In genomic region chr13:110179116-110179857, GRCh38 we compare ENCODE assay signal across 26 cellular contexts.
"Had no signal": no experiment of that assay in that cellular context is flagged by ENCODE, and none has a peak within 500 bp of the region (broad histone marks: within the 10 kb centered on the region; RNA-seq: fewer than 3 reads in every experiment).

No MANE protein-coding gene starts in this region.

- H3K27me3 ChIP-seq: brain microvascular endothelial cell, colonic mucosa, heart left ventricle, neutrophil had no signal

- H3K27ac ChIP-seq: brain microvascular endothelial cell, colonic mucosa, heart left ventricle, left ventricle myocardium inferior, neutrophil had no signal

- DNase-seq: activated CD4-positive, alpha-beta memory T cell treated with anti-CD3 and anti-CD28 coated beads, Interleukin-2, amount 10 ng/mL, durations not matched to agents 7 days and 5 days; activated CD4-positive, alpha-beta T cell treated with anti-CD3 and anti-CD28 coated beads for 48 hours; activated CD4-positive, CD25-positive, alpha-beta regulatory T cell; activated CD8-positive, alpha-beta memory T cell treated with anti-CD3 and anti-CD28 coated beads, Interleukin-2, amount 10 ng/mL, durations not matched to agents 7 days and 5 days; activated naive CD4-positive, alpha-beta T cell treated with Interleukin-2 at 50 U/mL for 16 hours; activated naive CD8-positive, alpha-beta T cell treated with anti-CD3 and anti-CD28 coated beads, Interleukin-2, amount 10 ng/mL, durations not matched to agents 7 days and 5 days; amygdala; brain microvascular endothelial cell; central memory CD4-positive, alpha-beta T cell; colonic mucosa; heart left ventricle; immature natural killer cell; kidney glomerular epithelial cell; left ventricle myocardium inferior; mammary epithelial cell; mucosa of descending colon; naive thymus-derived CD4-positive, alpha-beta T cell; retina; stimulated activated CD4-positive, alpha-beta T cell treated with anti-CD3 and anti-CD28 coated beads, Interleukin-2, amount 100 ng/mL, for 24 hours; stimulated activated naive CD4-positive, alpha-beta T cell treated with Interleukin-2 at 50 U/mL for 16 hours; T-cell; trophoblast cell had no signal

- H3K4me1 ChIP-seq: colonic mucosa, heart left ventricle, left ventricle myocardium inferior had no signal

- H3K4me1 Mint-ChIP-seq: activated CD4-positive, alpha-beta memory T cell treated with anti-CD3 and anti-CD28 coated beads, Interleukin-2, amount 10 ng/mL, durations not matched to agents 7 days and 5 days; activated CD8-positive, alpha-beta memory T cell treated with anti-CD3 and anti-CD28 coated beads, Interleukin-2, amount 10 ng/mL, durations not matched to agents 7 days and 5 days; activated naive CD8-positive, alpha-beta T cell treated with anti-CD3 and anti-CD28 coated beads, Interleukin-2, amount 10 ng/mL, durations not matched to agents 7 days and 5 days; activated T-helper 17 cell treated with anti-CD3 and anti-CD28 coated beads, Interleukin-2, amount 50 U/mL, for 72 hours; immature natural killer cell; naive thymus-derived CD4-positive, alpha-beta T cell; T-cell had no signal

- H3K27ac Mint-ChIP-seq: activated CD4-positive, alpha-beta memory T cell treated with anti-CD3 and anti-CD28 coated beads, Interleukin-2, amount 10 ng/mL, durations not matched to agents 7 days and 5 days; activated CD8-positive, alpha-beta memory T cell treated with anti-CD3 and anti-CD28 coated beads, Interleukin-2, amount 10 ng/mL, durations not matched to agents 7 days and 5 days; activated naive CD8-positive, alpha-beta T cell treated with anti-CD3 and anti-CD28 coated beads, Interleukin-2, amount 10 ng/mL, durations not matched to agents 7 days and 5 days; activated T-helper 17 cell treated with anti-CD3 and anti-CD28 coated beads, Interleukin-2, amount 50 U/mL, for 72 hours; immature natural killer cell; naive thymus-derived CD4-positive, alpha-beta T cell; T-cell had no signal

- H3K4me3 ChIP-seq: colonic mucosa, heart left ventricle, left ventricle myocardium inferior, mucosa of descending colon had no signal

- H3K36me3 ChIP-seq: colonic mucosa, neutrophil had no signal

- ATAC-seq: activated CD8-positive, alpha-beta memory T cell treated with anti-CD3 and anti-CD28 coated beads, Interleukin-2, amount 10 ng/mL, durations not matched to agents 7 days and 5 days; activated T-helper 17 cell treated with anti-CD3 and anti-CD28 coated beads, Interleukin-2, amount 50 U/mL, for 72 hours; heart left ventricle; mucosa of descending colon; naive thymus-derived CD4-positive, alpha-beta T cell; T-cell had no signal

- H3K9me3 Mint-ChIP-seq: activated CD4-positive, alpha-beta memory T cell treated with anti-CD3 and anti-CD28 coated beads, Interleukin-2, amount 10 ng/mL, durations not matched to agents 7 days and 5 days; activated naive CD8-positive, alpha-beta T cell treated with anti-CD3 and anti-CD28 coated beads, Interleukin-2, amount 10 ng/mL, durations not matched to agents 7 days and 5 days had no signal

- FAIRE-seq: endometrium, frontal cortex had no signal

- H3K36me3 Mint-ChIP-seq: activated CD8-positive, alpha-beta memory T cell treated with anti-CD3 and anti-CD28 coated beads, Interleukin-2, amount 10 ng/mL, durations not matched to agents 7 days and 5 days; activated naive CD8-positive, alpha-beta T cell treated with anti-CD3 and anti-CD28 coated beads, Interleukin-2, amount 10 ng/mL, durations not matched to agents 7 days and 5 days; immature natural killer cell; naive thymus-derived CD4-positive, alpha-beta T cell; T-cell had no signal

- H3K9me3 ChIP-seq: colonic mucosa, heart left ventricle, left ventricle myocardium inferior, mucosa of descending colon, neutrophil had no signal

- H3K4me3 Mint-ChIP-seq: activated CD4-positive, alpha-beta memory T cell treated with anti-CD3 and anti-CD28 coated beads, Interleukin-2, amount 10 ng/mL, durations not matched to agents 7 days and 5 days; activated CD8-positive, alpha-beta memory T cell treated with anti-CD3 and anti-CD28 coated beads, Interleukin-2, amount 10 ng/mL, durations not matched to agents 7 days and 5 days; activated naive CD8-positive, alpha-beta T cell treated with anti-CD3 and anti-CD28 coated beads, Interleukin-2, amount 10 ng/mL, durations not matched to agents 7 days and 5 days; activated T-helper 17 cell treated with anti-CD3 and anti-CD28 coated beads, Interleukin-2, amount 50 U/mL, for 72 hours; immature natural killer cell; naive thymus-derived CD4-positive, alpha-beta T cell; T-cell had no signal

- H3K27me3 Mint-ChIP-seq: activated CD4-positive, alpha-beta memory T cell treated with anti-CD3 and anti-CD28 coated beads, Interleukin-2, amount 10 ng/mL, durations not matched to agents 7 days and 5 days; activated CD8-positive, alpha-beta memory T cell treated with anti-CD3 and anti-CD28 coated beads, Interleukin-2, amount 10 ng/mL, durations not matched to agents 7 days and 5 days; activated naive CD8-positive, alpha-beta T cell treated with anti-CD3 and anti-CD28 coated beads, Interleukin-2, amount 10 ng/mL, durations not matched to agents 7 days and 5 days; activated T-helper 17 cell treated with anti-CD3 and anti-CD28 coated beads, Interleukin-2, amount 50 U/mL, for 72 hours had no signal
